22 cellular contexts compared by ENCODE assay signal in genomic region chr9:84841915-84842314, GRCh38.
"Had no signal": no experiment of that assay in that cellular context is flagged by ENCODE, and none has a peak within 500 bp of the region (broad histone marks: within the 10 kb centered on the region; RNA-seq: fewer than 3 reads in every experiment).

No MANE protein-coding gene starts in this region.

- H3K27ac Mint-ChIP-seq: IgD-negative memory B cell had no signal

- H3K4me2 ChIP-seq: KMS-11, SK-N-SH had no signal

- DNase-seq: Kasumi-1, MM.1S, NCI-H1092 treated with DMSO at 0.1 percent for 48 hours, NCI-H1436, NCI-H1694, NCI-H187 treated with DMSO at 0.1 percent for 48 hours, NCI-H2029 treated with DMSO at 0.1 percent for 48 hours, NCI-H2171 treated with DMSO at 0.1 percent for 48 hours, NCI-H345, NCI-H446 treated with DMSO at 0.1 percent for 48 hours, NCI-H510A treated with DMSO at 0.1 percent for 48 hours, NCI-H526, PC-3, SHP77, SK-N-SH, SW 1271 had no signal

- H3K36me3 Mint-ChIP-seq: IgD-negative memory B cell had no signal

- H3K27ac ChIP-seq: HL-60, KMS-11, RWPE1 had no signal

- H3K4me3 ChIP-seq: K562 had no signal

- H3K9ac ChIP-seq: KMS-11, SK-N-SH had no signal

- H3K9me3 ChIP-seq: SK-N-SH had no signal

- ATAC-seq: K562, Panc1, PC-3 had no signal
